Comparison of ENCODE assay signal across 21 cellular contexts in genomic region chr5:24385617-24386016, GRCh38.
A peak's percentile ranks its signal among the peaks of the same experiment; 100 is the strongest.
DNase-seq lines count a peak whose midpoint lies in the region; ATAC-seq, FAIRE-seq and TF ChIP-seq lines count a peak whose summit lies in the region.
"Had no signal": no experiment of that assay in that cellular context is flagged by ENCODE, and none has a peak within 500 bp of the region (broad histone marks: within the 10 kb centered on the region; RNA-seq: fewer than 3 reads in every experiment).

No MANE protein-coding gene starts in this region.

- H3K4me3 ChIP-seq in KMS-11 (IDR thresholded peaks at IDR 0.05; ENCODE audit: insufficient read depth, low read depth, low read length) = no peak overlapping the region
- H3K4me3 ChIP-seq: A549, HAP-1 had no signal

- POLR2A ChIA-PET in WTC11 (lab: Charles Lee) = no interaction called here

- no peak overlapping the region for H3K9ac ChIP-seq in KMS-11

- peaks cover 13% of the 10 kb centered on the region for H3K4me1 Mint-ChIP-seq in WTC11
- H3K4me1 Mint-ChIP-seq: CD4-positive, alpha-beta memory T cell had no signal

- peaks cover 32% of the 10 kb centered on the region for H3K9me3 Mint-ChIP-seq in WTC11

- DNase-seq in RCC 7860 (ENCODE audit: low spot score) = no peak
- DNase-seq in WTC11 (ENCODE audit: low spot score) = no peak
- DNase-seq in renal cortical epithelial cell (ENCODE audit: low read depth) = peak; percentile 12
- no peak for DNase-seq in NCI-H1417 (lab: John Stamatoyannopoulos, UW)
- DNase-seq in NCI-H526 treated with DMSO at 0.1 percent for 48 hours (lab: John Stamatoyannopoulos, UW) = no peak
- DNase-seq in left ventricle myocardium superior = no peak
- DNase-seq: 8988T; C1 segment of cervical spinal cord; Calu3; CD4-positive, alpha-beta memory T cell; COR-L47; DMS79 treated with DMSO at 0.1 percent for 48 hours; GF-D8; GOT3; HFFc6 had no signal

- CTCF ChIA-PET in WTC11 (lab: Charles Lee) = no interaction called here

- 0 out of 2 replicates have a peak, but pooled peaks cover 2% of the 10 kb centered on the region for H3K27me3 Mint-ChIP-seq in WTC11 (ENCODE audit: low read depth)
- H3K27me3 Mint-ChIP-seq: CD4-positive, alpha-beta memory T cell had no signal

- no peak overlapping the region for H2AFZ ChIP-seq in KMS-11 (ENCODE audit: low read depth)

- peak; percentile 5 for FAIRE-seq in RCC 7860 (lab: Jason Lieb, UNC)
- FAIRE-seq: A549, GM12891, GM18507, H54 had no signal

- peaks cover 22% of the 10 kb centered on the region for H3K4me1 ChIP-seq in KMS-11 (ENCODE audit: low read depth, poor library complexity, severe bottlenecking)
- H3K4me1 ChIP-seq: A549, HAP-1 had no signal

- intact Hi-C loops in left ventricle myocardium superior (cut with micrococcal nuclease) = no loop called here

- no peak overlapping the region for H3K27ac ChIP-seq in KMS-11
- H3K27ac ChIP-seq: A549 had no signal

- no peaks in the 10 kb centered on the region for H3K79me2 ChIP-seq in KMS-11 (ENCODE audit: insufficient read depth, low read depth)

- no peaks in the 10 kb centered on the region for H4K20me1 ChIP-seq in KMS-11 (ENCODE audit: insufficient read depth)

- ATAC-seq in WTC11 (no peak), left ventricle myocardium superior (no peak)
- ATAC-seq: A549 had no signal

- H3K27me3 ChIP-seq in KMS-11 (ENCODE audit: insufficient read depth, low read depth) = no peaks in the 10 kb centered on the region

- H3K27ac Mint-ChIP-seq in WTC11 = no peak overlapping the region
- H3K27ac Mint-ChIP-seq: CD4-positive, alpha-beta memory T cell; HFFc6 had no signal

- H3K4me2 ChIP-seq in KMS-11 = peak overlapping the region; percentile 92
- H3K4me2 ChIP-seq: A549 had no signal

- H3K36me3 Mint-ChIP-seq in WTC11 = peaks cover 13% of the 10 kb centered on the region
- H3K36me3 Mint-ChIP-seq: CD4-positive, alpha-beta memory T cell had no signal

- TF ChIP-seq CTCF in KMS-11 (conservative IDR thresholded peaks at IDR 0.05; ENCODE audit: low read depth, low read length) (no peak), WTC11 (IDR thresholded peaks at IDR 0.05) (no peak)

- no peak overlapping the region for H3K4me3 Mint-ChIP-seq in WTC11
- H3K4me3 Mint-ChIP-seq: CD4-positive, alpha-beta memory T cell; HFFc6 had no signal

- no peaks in the 10 kb centered on the region for H3K36me3 ChIP-seq in KMS-11 (ENCODE audit: insufficient read depth)
- H3K36me3 ChIP-seq: HAP-1 had no signal

TF ChIP-seq in WTC11, 78 proteins besides CTCF, POLR2A, EP300 and RAD21:
- TF ChIP-seq SMAD4 (CRISPR knock-in tag; IDR thresholded peaks at IDR 0.05) = no peak
- TF ChIP-seq HMGA2 (CRISPR knock-in tag; IDR thresholded peaks at IDR 0.05) = peak; percentile 52; the same call in 1 of the 2 replicates
